In genomic region chr20:57540889-57541288, GRCh38 we compare ENCODE assay signal across 24 cellular contexts. TPM values are rescaled to one million over a fixed set of nuclear protein-coding genes. Genes with fewer than 3 reads are reported as not detected.
A peak's percentile ranks its signal among the peaks of the same experiment; 100 is the strongest.
DNase-seq lines count a peak whose midpoint lies in the region; ATAC-seq and TF ChIP-seq lines count a peak whose summit lies in the region.
"Had no signal": no experiment of that assay in that cellular context is flagged by ENCODE, and none has a peak within 500 bp of the region (broad histone marks: within the 10 kb centered on the region; RNA-seq: fewer than 3 reads in every experiment).

No MANE protein-coding gene starts in this region.

- no peak for TF ChIP-seq EP300 in sigmoid colon (IDR thresholded peaks at IDR 0.05)
- no peak for TF ChIP-seq EP300 in suprapubic skin (IDR thresholded peaks at IDR 0.05)

- intact Hi-C loops in sigmoid colon (cut with DNase I): no loop called here
- intact Hi-C loops in gastrocnemius medialis (cut with DNase I; ENCODE audit: low total_unique reads): no loop called here

- H3K9me3 Mint-ChIP-seq in endodermal cell: peaks cover 24% of the 10 kb centered on the region
- H3K9me3 Mint-ChIP-seq: CD4-positive, alpha-beta T cell had no signal

- H3K9me3 ChIP-seq in Peyer's patch: no peaks in the 10 kb centered on the region
- H3K9me3 ChIP-seq in endodermal cell (ENCODE audit: control insufficient read depth, low read length): peaks cover 15% of the 10 kb centered on the region
- H3K9me3 ChIP-seq in muscle layer of duodenum (ENCODE audit: control insufficient read depth in 1 of 2, low read length in 2 of 2): peaks cover 0 to 6% of the 10 kb centered on the region in 2 donors
- peaks cover 2 to 7% (median 3%) of the 10 kb centered on the region in 4 donors for H3K9me3 ChIP-seq in sigmoid colon
- no peaks in the 10 kb centered on the region for H3K9me3 ChIP-seq in gastrocnemius medialis
- no peaks in the 10 kb centered on the region for H3K9me3 ChIP-seq in suprapubic skin
- H3K9me3 ChIP-seq: BLaER1, SJSA1 had no signal

- H3K36me3 Mint-ChIP-seq in endodermal cell (ENCODE audit: low read depth): no peaks in the 10 kb centered on the region

- DNase-seq in Peyer's patch (peak in 2 of 3 donors; percentile 77 to 83), endodermal cell (no peak), sigmoid colon (peak; percentile 46), gastrocnemius medialis (no peak), germinal center (ENCODE audit: low spot score) (no peak), suprapubic skin (ENCODE audit: low spot score in 2 of 2) (no peak)
- DNase-seq: CD4-positive, alpha-beta T cell; GM23248; H7; IMR-90; KG1; MM.1S; NCI-H2029; NCI-H446; NCI-H524 treated with DMSO at 0.1 percent for 48 hours; NK-92 treated with Interleukin-12 subunit alpha and Interleukin-12 subunit beta, amount 100 ng/mL, for 24 hours; PC-3; Right ventricle myocardium superior had no signal

- H3K4me1 Mint-ChIP-seq in endodermal cell: peaks cover 11% of the 10 kb centered on the region

- H3K27me3 ChIP-seq in Peyer's patch (no peaks in the 10 kb centered on the region), endodermal cell (ENCODE audit: control insufficient read depth, insufficient read depth, low read length, poor library complexity, severe bottlenecking) (peaks cover 29% of the 10 kb centered on the region), muscle layer of duodenum (ENCODE audit: low read depth, low read length) (no peaks in the 10 kb centered on the region), sigmoid colon (peaks cover 0 to 2% (median 0%) of the 10 kb centered on the region in 3 donors), gastrocnemius medialis (peaks cover 0 to 5% (median 0%) of the 10 kb centered on the region in 3 donors), suprapubic skin (peaks cover 19% of the 10 kb centered on the region)
- H3K27me3 ChIP-seq: BLaER1 had no signal

- TF ChIP-seq POLR2A in Peyer's patch (IDR thresholded peaks at IDR 0.05) (peak in 1 of 2 donors; percentile 61), sigmoid colon (IDR thresholded peaks at IDR 0.05) (no peak), gastrocnemius medialis (IDR thresholded peaks at IDR 0.05) (no peak), suprapubic skin (IDR thresholded peaks at IDR 0.05) (no peak)

- H3K36me3 ChIP-seq in Peyer's patch (no peaks in the 10 kb centered on the region), endodermal cell (ENCODE audit: control insufficient read depth, insufficient read depth, low read length) (no peaks in the 10 kb centered on the region), muscle layer of duodenum (ENCODE audit: control insufficient read depth in 1 of 2, insufficient read depth in 2 of 2, low read length in 2 of 2) (no peaks in the 10 kb centered on the region), sigmoid colon (no peaks in the 10 kb centered on the region), gastrocnemius medialis (no peaks in the 10 kb centered on the region), suprapubic skin (no peaks in the 10 kb centered on the region)
- H3K36me3 ChIP-seq: BLaER1, SJSA1 had no signal

- H3K4me3 ChIP-seq in Peyer's patch (peak overlapping the region in 1 of 4 donors; percentile 24), endodermal cell (ENCODE audit: low read length) (no peak overlapping the region), muscle layer of duodenum (ENCODE audit: low read depth in 1 of 2, low read length in 2 of 2) (no peak overlapping the region), sigmoid colon (no peak overlapping the region), gastrocnemius medialis (no peak overlapping the region), suprapubic skin (no peak overlapping the region)
- H3K4me3 ChIP-seq: BLaER1, GM23248, SJSA1 had no signal

- H3K27ac Mint-ChIP-seq in endodermal cell: no peak overlapping the region
- H3K27ac Mint-ChIP-seq: CD4-positive, alpha-beta T cell had no signal

- 87 to 90% methylated on average over 4 to 13 of the region's 13 CpGs for WGBS in endodermal cell (ENCODE audit: insufficient coverage in 1 of 2, insufficient read length in 1 of 2), 2 experiments
- WGBS in sigmoid colon, 2 donors: 18 to 59% methylated on average over 13 of the region's 13 CpGs
- 75% methylated on average over 13 of the region's 13 CpGs for WGBS in suprapubic skin

- H3K27ac ChIP-seq in Peyer's patch (peak overlapping the region in 3 of 4 donors; percentile 36 to 89 (median 79)), endodermal cell (ENCODE audit: low read depth, low read length) (peak overlapping the region; percentile 51), muscle layer of duodenum (ENCODE audit: low read length) (peak overlapping the region; percentile 48), sigmoid colon (no peak overlapping the region), gastrocnemius medialis (no peak overlapping the region), suprapubic skin (no peak overlapping the region)
- H3K27ac ChIP-seq: BLaER1, GM23248, SJSA1 had no signal

- H3K9ac ChIP-seq in endodermal cell (ENCODE audit: extremely low read depth, low read length, poor library complexity, severe bottlenecking): no peak overlapping the region
- H3K9ac ChIP-seq: BLaER1, GM23248 had no signal

- H3K27me3 Mint-ChIP-seq in endodermal cell (ENCODE audit: insufficient read depth): peaks cover 55% of the 10 kb centered on the region

- in situ Hi-C loops in gastrocnemius medialis (cut with MboI; ENCODE audit: low sequenced_read_pairs in 4 of 4): no loop called here

- no peak overlapping the region for H3K4me3 Mint-ChIP-seq in endodermal cell
- H3K4me3 Mint-ChIP-seq: CD4-positive, alpha-beta T cell had no signal

- ATAC-seq in gastrocnemius medialis (no peak), HG02610 (IDR thresholded peaks at IDR 0.05; ENCODE audit: unreplicated experiment) (no peak)
- ATAC-seq: PC-3 had no signal

- H3K4me1 ChIP-seq in Peyer's patch (peaks cover 0 to 38% (median 3%) of the 10 kb centered on the region in 4 donors), endodermal cell (ENCODE audit: control insufficient read depth, insufficient read depth, low read length) (no peaks in the 10 kb centered on the region), muscle layer of duodenum (ENCODE audit: control insufficient read depth in 1 of 2, insufficient read depth in 2 of 2, low read length in 2 of 2) (peaks cover 5 to 6% of the 10 kb centered on the region in 2 donors), sigmoid colon (no peaks in the 10 kb centered on the region), gastrocnemius medialis (no peaks in the 10 kb centered on the region), suprapubic skin (peaks cover 6% of the 10 kb centered on the region)
- H3K4me1 ChIP-seq: BLaER1, SJSA1 had no signal

- TF ChIP-seq CTCF in Peyer's patch (IDR thresholded peaks at IDR 0.05): no peak
- TF ChIP-seq CTCF in endodermal cell (conservative IDR thresholded peaks at IDR 0.05): no peak
- no peak for TF ChIP-seq CTCF in sigmoid colon (IDR thresholded peaks at IDR 0.05)
- no peak for TF ChIP-seq CTCF in gastrocnemius medialis (IDR thresholded peaks at IDR 0.05 in 4 of 5, conservative IDR thresholded peaks at IDR 0.05 in 1 of 5)
- TF ChIP-seq CTCF in suprapubic skin (IDR thresholded peaks at IDR 0.05): no peak

RNA-seq across cellular contexts. Expression of gene CTCFL, which starts 15.9 kb away (rescaled TPM):
- total RNA-seq in Peyer's patch (not detected), endodermal cell (1 to 10 TPM in 1 of 2 donors, under 1 TPM in 1; 0.33 to 1.4 TPM), sigmoid colon (under 1 TPM in 1 of 4 donors, not detected in 3; 0.36 TPM), gastrocnemius medialis (not detected), suprapubic skin (not detected)
- 0.28 TPM for polyA plus RNA-seq in endodermal cell (2013, experiment 1 of 2)
- 0.46 TPM for polyA plus RNA-seq in endodermal cell (2013, experiment 2 of 2)
- polyA plus RNA-seq in sigmoid colon: not detected
- total RNA-seq: CD4-positive, alpha-beta T cell; GM23248; IMR-90; PC-3; Right ventricle myocardium superior; RPMI7951; SJSA1 had no signal
- polyA plus RNA-seq: AG04450, GM23248, IMR-90 had no signal

RNA-seq across cellular contexts. Expression of gene PCK1, which starts 20.0 kb away (rescaled TPM):
- total RNA-seq in Peyer's patch (1,000 to 10,000 TPM in 1 of 4 donors, 100 to 1,000 TPM in 2, 10 to 100 TPM in 1; 98.2 to 2,194 (median 572) TPM), endodermal cell (not detected), sigmoid colon (1 to 10 TPM in 1 of 4 donors, under 1 TPM in 3; 0.33 to 7.5 (median 0.48) TPM), gastrocnemius medialis (1 to 10 TPM in 3 of 4 donors, under 1 TPM in 1; 0.10 to 3.2 (median 1.7) TPM), suprapubic skin (1 to 10 TPM; 2.2 to 6.3 (median 5.2) TPM)
- polyA plus RNA-seq in endodermal cell (2013, experiment 1 of 2): 0.25 TPM
- 0.70 TPM for polyA plus RNA-seq in endodermal cell (2013, experiment 2 of 2)
- 100 to 1,000 TPM in 1 of 3 donors, 10 to 100 TPM in 2; 40.4 to 334 (median 85.9) TPM for polyA plus RNA-seq in sigmoid colon
- total RNA-seq: CD4-positive, alpha-beta T cell; GM23248; H7; IMR-90; PC-3; RPMI7951; SJSA1 had no signal
- polyA plus RNA-seq: AG04450, GM23248, IMR-90 had no signal

Comparison
In these comparisons a context has a peak if more than half of its experiments do, and no peak if none do; other contexts are left out.
1. DNase-seq: peak in Peyer's patch (2 of 3) and sigmoid colon (single experiment); none in endodermal cell (single experiment), gastrocnemius medialis (0 of 2), germinal center (single experiment) and suprapubic skin (0 of 2).
2. H3K27ac ChIP-seq: peak in Peyer's patch (3 of 4), endodermal cell (single experiment) and muscle layer of duodenum (single experiment); none in sigmoid colon (0 of 4), gastrocnemius medialis (0 of 4) and suprapubic skin (single experiment).
3. RNA of gene PCK1, which starts 20.0 kb away (total RNA-seq): 98.2 to 2,194 TPM in Peyer's patch; 2.2 to 6.3 TPM in suprapubic skin, 0.10 to 3.2 TPM in gastrocnemius medialis, 0.33 to 7.5 TPM in sigmoid colon and not detected in endodermal cell; every median in the first group is over 10 times any median in the second.